24 cellular contexts compared by ENCODE assay signal in the genomic region with DNA sequence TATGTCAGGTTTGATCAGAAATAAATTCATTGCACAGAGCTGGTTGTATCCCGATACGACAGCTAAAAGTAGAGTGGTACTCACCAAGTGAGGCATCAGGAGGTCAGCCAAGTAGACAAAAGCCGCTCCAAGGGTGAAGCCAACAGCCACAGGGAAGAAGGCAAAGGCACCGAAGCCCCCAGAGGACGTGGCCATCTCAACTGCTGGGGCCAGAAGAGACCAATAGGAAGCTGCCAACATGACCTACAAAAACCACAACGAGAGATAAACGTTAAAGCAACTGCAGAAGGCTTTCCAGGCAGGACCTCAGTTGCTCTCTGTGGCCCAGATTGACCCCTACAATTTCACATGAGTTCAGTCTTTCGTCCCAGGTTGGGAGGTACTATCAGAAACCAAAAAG.
"Had no signal": no experiment of that assay in that cellular context is flagged by ENCODE, and none has a peak within 500 bp of the region (broad histone marks: within the 10 kb centered on the region; RNA-seq: fewer than 3 reads in every experiment).

No MANE protein-coding gene starts in this region.

- H3K9me3 ChIP-seq: esophagus squamous epithelium, heart left ventricle, ovary, right lobe of liver, spleen, tibial artery, upper lobe of right lung had no signal

- H3K4me1 Mint-ChIP-seq: mesothelial cell of epicardium had no signal

- FAIRE-seq: colon, islet of Langerhans had no signal

- H3K27ac Mint-ChIP-seq: dendritic cell treated with granulocyte-macrophage colony-stimulating factor and Interleukin-4, amounts not matched to agents 40 ng/mL and 50 ng/mL, for 4 days; effector memory CD8-positive, alpha-beta T cell; mesothelial cell of epicardium; natural killer cell treated with Interleukin-12 subunit alpha and Interleukin-12 subunit beta and Interleukin-15 and Interleukin-18, amount 100 ng/mL, for 72 hours; neural progenitor cell; progenitor cell of endocrine pancreas; stimulated activated memory B cell treated with anti-CD40 and anti-IgM and Interleukin-4, amounts not matched to agents 10 μg/mL and 1 μg/mL and 100 μg/mL, for 72 hours; stimulated activated naive CD8-positive, alpha-beta T cell treated with anti-CD3 and anti-CD28 coated beads, Interleukin-15, Interleukin-2, amounts not matched to agents 100 ng/mL and 50 ng/mL, for 24 hours had no signal

- H3K4me2 ChIP-seq: neural progenitor cell had no signal

- H2AFZ ChIP-seq: neural progenitor cell had no signal

- H3K27me3 ChIP-seq: esophagus squamous epithelium, heart left ventricle, neural progenitor cell, ovary, right lobe of liver, spleen, tibial artery, upper lobe of right lung had no signal

- H3K36me3 ChIP-seq: neural progenitor cell, ovary, right lobe of liver had no signal

- H3K27me3 Mint-ChIP-seq: dendritic cell treated with granulocyte-macrophage colony-stimulating factor and Interleukin-4, amounts not matched to agents 40 ng/mL and 50 ng/mL, for 4 days; effector memory CD8-positive, alpha-beta T cell; natural killer cell treated with Interleukin-12 subunit alpha and Interleukin-12 subunit beta and Interleukin-15 and Interleukin-18, amount 100 ng/mL, for 72 hours; stimulated activated memory B cell treated with anti-CD40 and anti-IgM and Interleukin-4, amounts not matched to agents 10 μg/mL and 1 μg/mL and 100 μg/mL, for 72 hours; stimulated activated naive CD8-positive, alpha-beta T cell treated with anti-CD3 and anti-CD28 coated beads, Interleukin-15, Interleukin-2, amounts not matched to agents 100 ng/mL and 50 ng/mL, for 24 hours had no signal

- ATAC-seq: effector memory CD8-positive, alpha-beta T cell; heart left ventricle; natural killer cell treated with Interleukin-12 subunit alpha and Interleukin-12 subunit beta and Interleukin-15 and Interleukin-18, amount 100 ng/mL, for 72 hours; stimulated activated memory B cell treated with anti-CD40 and anti-IgM and Interleukin-4, amounts not matched to agents 10 μg/mL and 1 μg/mL and 100 μg/mL, for 72 hours; upper lobe of right lung had no signal

- H3K9me3 Mint-ChIP-seq: dendritic cell treated with granulocyte-macrophage colony-stimulating factor and Interleukin-4, amounts not matched to agents 40 ng/mL and 50 ng/mL, for 4 days; effector memory CD8-positive, alpha-beta T cell; mesothelial cell of epicardium; natural killer cell treated with Interleukin-12 subunit alpha and Interleukin-12 subunit beta and Interleukin-15 and Interleukin-18, amount 100 ng/mL, for 72 hours; neural progenitor cell; stimulated activated memory B cell treated with anti-CD40 and anti-IgM and Interleukin-4, amounts not matched to agents 10 μg/mL and 1 μg/mL and 100 μg/mL, for 72 hours; stimulated activated naive CD8-positive, alpha-beta T cell treated with anti-CD3 and anti-CD28 coated beads, Interleukin-15, Interleukin-2, amounts not matched to agents 100 ng/mL and 50 ng/mL, for 24 hours had no signal

- H3K4me1 ChIP-seq: spleen, tibial artery, upper lobe of right lung had no signal

- H3K36me3 Mint-ChIP-seq: natural killer cell treated with Interleukin-12 subunit alpha and Interleukin-12 subunit beta and Interleukin-15 and Interleukin-18, amount 100 ng/mL, for 72 hours; neural progenitor cell had no signal

- H3K4me3 Mint-ChIP-seq: dendritic cell treated with granulocyte-macrophage colony-stimulating factor and Interleukin-4, amounts not matched to agents 40 ng/mL and 50 ng/mL, for 4 days; effector memory CD8-positive, alpha-beta T cell; mesothelial cell of epicardium; natural killer cell treated with Interleukin-12 subunit alpha and Interleukin-12 subunit beta and Interleukin-15 and Interleukin-18, amount 100 ng/mL, for 72 hours; neural progenitor cell; stimulated activated memory B cell treated with anti-CD40 and anti-IgM and Interleukin-4, amounts not matched to agents 10 μg/mL and 1 μg/mL and 100 μg/mL, for 72 hours; stimulated activated naive CD8-positive, alpha-beta T cell treated with anti-CD3 and anti-CD28 coated beads, Interleukin-15, Interleukin-2, amounts not matched to agents 100 ng/mL and 50 ng/mL, for 24 hours had no signal

- DNase-seq: effector memory CD8-positive, alpha-beta T cell; esophagus squamous epithelium; foreskin fibroblast; heart left ventricle; hippocampal formation; kidney glomerular epithelial cell; nucleus accumbens; ovary; right lobe of liver; spleen; stimulated activated CD4-positive, alpha-beta T cell treated with anti-CD3 and anti-CD28 coated beads, Interleukin-15, amount 100 ng/mL, for 24 hours; stimulated activated CD4-positive, alpha-beta T cell treated with anti-CD3 and anti-CD28 coated beads, Interleukin-1b, Interleukin-23, amount 100 ng/mL, for 48 hours; stimulated activated CD4-positive, alpha-beta T cell treated with anti-CD3 and anti-CD28 coated beads, Interleukin-4, amount 100 ng/mL, for 24 hours; tibial artery; upper lobe of right lung had no signal

- H3K9ac ChIP-seq: neural progenitor cell had no signal

- H3K27ac ChIP-seq: esophagus squamous epithelium, heart left ventricle, neural progenitor cell, ovary, spleen, tibial artery, upper lobe of right lung had no signal

- H3K4me3 ChIP-seq: esophagus squamous epithelium, heart left ventricle, neural progenitor cell, ovary, right lobe of liver, spleen, tibial artery, upper lobe of right lung had no signal
